Comparison of ENCODE assay signal across 25 cellular contexts in the genomic region with DNA sequence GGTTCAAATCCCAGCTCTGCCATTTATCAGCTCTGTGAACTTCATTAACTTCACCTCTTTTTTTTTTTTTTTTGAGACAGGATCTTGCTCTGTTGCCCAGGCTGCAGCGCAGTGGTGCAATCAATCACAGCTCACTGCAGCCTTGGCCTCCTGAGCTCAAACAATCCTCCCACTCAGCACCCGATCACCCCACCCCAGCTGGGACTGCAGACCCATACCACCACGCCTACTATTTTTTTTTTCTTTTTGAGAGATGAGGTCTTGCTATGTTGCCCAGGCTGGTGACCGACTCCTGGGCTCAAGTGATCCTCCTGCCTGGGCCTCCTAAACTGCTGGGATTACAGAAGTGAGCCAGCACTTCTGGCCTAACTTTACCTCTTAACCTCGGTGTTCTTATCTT. TPM values are rescaled to one million over a fixed set of nuclear protein-coding genes. Genes with fewer than 3 reads are reported as not detected.
DNase-seq lines count a peak whose midpoint lies in the region; ATAC-seq, FAIRE-seq and TF ChIP-seq lines count a peak whose summit lies in the region.
"Had no signal": no experiment of that assay in that cellular context is flagged by ENCODE, and none has a peak within 500 bp of the region (broad histone marks: within the 10 kb centered on the region; RNA-seq: fewer than 3 reads in every experiment).

No MANE protein-coding gene starts in this region.

- H3K27me3 Mint-ChIP-seq in WTC11 (ENCODE audit: low read depth) (peaks cover 1% of the 10 kb centered on the region), progenitor cell of endocrine pancreas (no peaks in the 10 kb centered on the region)

- TF ChIP-seq CTCF in HepG2 (CRISPR knock-in tag; IDR thresholded peaks at IDR 0.05) (no peak), right lobe of liver (IDR thresholded peaks at IDR 0.05) (no peak), WTC11 (IDR thresholded peaks at IDR 0.05) (no peak), progenitor cell of endocrine pancreas (IDR thresholded peaks at IDR 0.05; ENCODE audit: unreplicated experiment) (no peak), dorsolateral prefrontal cortex (IDR thresholded peaks at IDR 0.05 in 54 of 56, conservative IDR thresholded peaks at IDR 0.05 in 2 of 56; ENCODE audit: low read depth in 1 of 56, partially characterized antibody in 56 of 56) (no peak), tibial artery (IDR thresholded peaks at IDR 0.05) (no peak)

- in situ Hi-C loops in HepG2 (cut with HindIII; ENCODE audit: extremely low pct_ligation_motif_present, low pct_unique_long_range_greater_than_20kb) = no loop called here

- no peak overlapping the region for H3K9ac ChIP-seq in HepG2 (ENCODE audit: insufficient read depth, low read depth, low read length)
- H3K9ac ChIP-seq: BLaER1 treated with 17β-estradiol and CSF1 and Interleukin-3, amounts not matched to agents 10 nM and 100 nM; SK-N-SH had no signal

- TF ChIP-seq POLR2A in HepG2 (IDR thresholded peaks at IDR 0.05; ENCODE audit: insufficient read depth in 1 of 2, low read depth in 2 of 2, low read length in 2 of 2) (no peak), right lobe of liver (IDR thresholded peaks at IDR 0.05) (no peak)

- ATAC-seq in HepG2 (no peak), right lobe of liver (no peak), WTC11 (no peak)
- ATAC-seq: HCT116, PC-3 had no signal

- H3K36me3 Mint-ChIP-seq in WTC11 (peaks cover 3% of the 10 kb centered on the region; the same call in 1 of the 2 replicates), progenitor cell of endocrine pancreas (ENCODE audit: insufficient read depth) (peaks cover 2% of the 10 kb centered on the region)

- CTCF ChIA-PET in HepG2 (lab: Yijun Ruan, JAX; ENCODE audit: low intra/inter-chr PET ratio, low total read pairs) (no interaction called here), WTC11 (lab: Charles Lee) (interaction anchor here (1.4 to 6.0 kb wide), 2 partner anchors 16 to 34 kb away, joined by 6 to 49 read pairs; a partner anchor contains a TSS)

- no peak for TF ChIP-seq EP300 in HepG2 (IDR thresholded peaks at IDR 0.05; ENCODE audit: low read depth in 2 of 2, low read length in 2 of 2)
- no peak for TF ChIP-seq EP300 in HepG2 (CRISPR knock-in tag; IDR thresholded peaks at IDR 0.05; ENCODE audit: borderline replicate concordance)

- H2AFZ ChIP-seq in HepG2 (ENCODE audit: low read length) = no peak overlapping the region

- TF ChIP-seq RAD21 in HepG2 (CRISPR knock-in tag; IDR thresholded peaks at IDR 0.05) = no peak

- no peak overlapping the region for H3K4me3 Mint-ChIP-seq in WTC11
- H3K4me3 Mint-ChIP-seq in progenitor cell of endocrine pancreas (ENCODE audit: low read depth) = no peak overlapping the region

- peaks cover 29% of the 10 kb centered on the region for H3K79me2 ChIP-seq in HepG2 (ENCODE audit: insufficient read depth, low read length)

- intact Hi-C loops in HepG2 (cut with micrococcal nuclease; ENCODE audit: unreplicated experiment) = no loop called here
- intact Hi-C loops in right lobe of liver (cut with DNase I) = no loop called here
- intact Hi-C loops in dorsolateral prefrontal cortex (cut with DNase I) = no loop called here
- intact Hi-C loops in tibial artery (cut with DNase I; ENCODE audit: low total_unique reads) = no loop called here

- H4K20me1 ChIP-seq in HepG2 (ENCODE audit: insufficient read depth, low read length) = no peaks in the 10 kb centered on the region; the same call in 1 of the 2 replicates

- FAIRE-seq in HepG2 (lab: Jason Lieb, UNC) = no peak
- FAIRE-seq: A204.1, G401.6 had no signal

- H3K4me3 ChIP-seq in HepG2 (replicated peaks in 1 of 3; ENCODE audit: insufficient read depth in 1 of 3, low read depth in 2 of 3, low read length in 3 of 3) (no peak overlapping the region), right lobe of liver (no peak overlapping the region), dorsolateral prefrontal cortex (no peak overlapping the region), tibial artery (no peak overlapping the region)
- H3K4me3 ChIP-seq: BLaER1 treated with 17β-estradiol and CSF1 and Interleukin-3, amounts not matched to agents 10 nM and 100 nM had no signal

- no peaks in the 10 kb centered on the region for H3K36me3 ChIP-seq in HepG2 (replicated peaks in 1 of 2; ENCODE audit: control insufficient read depth in 1 of 2, insufficient read depth in 2 of 2, low read length in 2 of 2)
- no peaks in the 10 kb centered on the region for H3K36me3 ChIP-seq in right lobe of liver
- H3K36me3 ChIP-seq in tibial artery = no peaks in the 10 kb centered on the region

- H3K9me3 Mint-ChIP-seq in WTC11 (no peaks in the 10 kb centered on the region), progenitor cell of endocrine pancreas (ENCODE audit: low read depth) (no peaks in the 10 kb centered on the region)
- H3K9me3 Mint-ChIP-seq: CD4-positive, alpha-beta memory T cell had no signal

- no TSS peak for BruUV-seq in HepG2 (replicated peaks; lab: Mats Ljungman, UMichigan)

- H3K27ac ChIP-seq in HepG2 (ENCODE audit: extremely low read length, insufficient read depth, low read length) (no peak overlapping the region), right lobe of liver (no peak overlapping the region), dorsolateral prefrontal cortex (peak overlapping the region in 4 of 59 donors; percentile 77 to 87 (median 80)), tibial artery (no peak overlapping the region)
- H3K27ac ChIP-seq: BLaER1 treated with 17β-estradiol and CSF1 and Interleukin-3, amounts not matched to agents 10 nM and 100 nM had no signal

- H3K4me1 Mint-ChIP-seq in WTC11 (peaks cover 17% of the 10 kb centered on the region), progenitor cell of endocrine pancreas (ENCODE audit: low read depth) (peaks cover 17% of the 10 kb centered on the region)

- H3K4me1 ChIP-seq in HepG2 (ENCODE audit: insufficient read depth, low read length) = peaks cover 32% of the 10 kb centered on the region
- peaks cover 0 to 14% (median 3%) of the 10 kb centered on the region in 4 donors for H3K4me1 ChIP-seq in right lobe of liver
- H3K4me1 ChIP-seq in tibial artery = peaks cover 0 to 27% (median 11%) of the 10 kb centered on the region in 4 donors

- no peak overlapping the region for H3K4me2 ChIP-seq in HepG2 (ENCODE audit: low read depth, low read length)
- H3K4me2 ChIP-seq: SK-N-SH had no signal

- no peaks in the 10 kb centered on the region; a peak in 1 of 5 replicates for H3K27me3 ChIP-seq in HepG2 (ENCODE audit: control insufficient read depth in 1 of 2, insufficient read depth in 2 of 2, low read length in 2 of 2)
- no peaks in the 10 kb centered on the region for H3K27me3 ChIP-seq in right lobe of liver
- no peaks in the 10 kb centered on the region for H3K27me3 ChIP-seq in dorsolateral prefrontal cortex
- H3K27me3 ChIP-seq in tibial artery = no peaks in the 10 kb centered on the region
- H3K27me3 ChIP-seq: BLaER1 treated with 17β-estradiol and CSF1 and Interleukin-3, amounts not matched to agents 10 nM and 100 nM had no signal

- no peak overlapping the region for H3K27ac Mint-ChIP-seq in WTC11
- H3K27ac Mint-ChIP-seq in progenitor cell of endocrine pancreas = peak overlapping the region; percentile 27

- DNase-seq in HepG2 (ENCODE audit: low spot score) (no peak), right lobe of liver (no peak), WTC11 (ENCODE audit: low spot score) (no peak), left kidney (ENCODE audit: low read depth, low spot score) (peak; percentile 3), progenitor cell of endocrine pancreas (ENCODE audit: low spot score, unreplicated experiment) (no peak), dorsolateral prefrontal cortex (no peak), tibial artery (no peak), mucosa of gallbladder (ENCODE audit: low spot score) (no peak)
- DNase-seq: AML-193; Caco-2; CD4-positive, alpha-beta memory T cell; KBM-7; NCI-H1105 treated with DMSO at 0.1 percent for 48 hours; NCI-H146; NCI-H1930; NCI-H2107; NCI-H524; NCI-H748 treated with DMSO at 0.1 percent for 48 hours; PC-3; SK-N-SH had no signal

- POLR2A ChIA-PET in HepG2 (lab: Yijun Ruan, JAX) (no interaction called here), WTC11 (lab: Charles Lee) (no interaction called here)

- 29% methylated on average over 5 of the region's 5 CpGs for WGBS in HepG2 (ENCODE audit: low lambda C conversion rate)
- WGBS in right lobe of liver (ENCODE audit: insufficient coverage, low coverage, low lambda C conversion rate, missing lambda C conversion rate) = 80% methylated on average over 5 of the region's 5 CpGs

- H3K9me3 ChIP-seq in HepG2 (ENCODE audit: low read length) (no peaks in the 10 kb centered on the region), right lobe of liver (no peaks in the 10 kb centered on the region), tibial artery (no peaks in the 10 kb centered on the region)
- H3K9me3 ChIP-seq: BLaER1 treated with 17β-estradiol and CSF1 and Interleukin-3, amounts not matched to agents 10 nM and 100 nM; Caco-2; SK-N-SH had no signal

RNA-seq across cellular contexts. Expression of a gene that starts 2.2 kb away (rescaled TPM):
- total RNA-seq in HepG2 (2016; rRNA removed; fragmentation: Illumina TruSeq; extraction: Trizol) (20.4 and 20.7 TPM in 2 replicates), right lobe of liver (10 to 100 TPM in 1 of 6 experiments, 1 to 10 TPM in 5; 5.1 to 10.3 (median 7.0) TPM), WTC11 (2021) (26.3 to 31.4 TPM (median 27.3 TPM) in 3 replicates), progenitor cell of endocrine pancreas (35.9 and 43.3 TPM in 2 replicates), dorsolateral prefrontal cortex (10 to 100 TPM; 16.5 to 42.2 (median 27.3) TPM), mucosa of gallbladder (13.4 TPM)
- 6.6 and 8.1 TPM in 2 replicates for total RNA-seq in HepG2 (2016; cell fraction: cytosol; rRNA removed; fragmentation: Illumina TruSeq; extraction: Trizol; ENCODE audit: low read depth)
- total RNA-seq in HepG2 (2016; cell fraction: insoluble cytoplasmic fraction; rRNA removed; fragmentation: Illumina TruSeq; extraction: Trizol) = 20.6 and 21.7 TPM in 2 replicates
- 11.4 and 13.2 TPM in 2 replicates for total RNA-seq in HepG2 (2016; cell fraction: membrane; rRNA removed; fragmentation: Illumina TruSeq; extraction: Trizol)
- 24.7 and 29.2 TPM in 2 replicates for total RNA-seq in HepG2 (2016; cell fraction: nucleus; rRNA removed; fragmentation: Illumina TruSeq; extraction: Trizol)
- 11.5 and 13.4 TPM in 2 replicates for polyA plus RNA-seq in HepG2 (2011; rRNA removed)
- polyA plus RNA-seq in HepG2 (2011; cell fraction: cytosol; rRNA removed) = 6.3 and 6.6 TPM in 2 replicates
- 11.5 and 15.4 TPM in 2 replicates for polyA plus RNA-seq in HepG2 (2011; cell fraction: nucleus; rRNA removed)
- polyA plus RNA-seq in HepG2 (2012) = 10.4 and 13.0 TPM in 2 replicates
- polyA plus RNA-seq in HepG2 (2016; cell fraction: cytosol; fragmentation: Illumina TruSeq; extraction: Trizol; ENCODE audit: low read depth) = 2.8 and 4.0 TPM in 2 replicates
- 13.4 and 19.6 TPM in 2 replicates for polyA plus RNA-seq in HepG2 (2016; cell fraction: insoluble cytoplasmic fraction; fragmentation: Illumina TruSeq; extraction: Trizol; ENCODE audit: low read depth)
- 5.7 and 6.6 TPM in 2 replicates for polyA plus RNA-seq in HepG2 (2016; cell fraction: membrane; fragmentation: Illumina TruSeq; extraction: Trizol; ENCODE audit: low read depth)
- polyA plus RNA-seq in HepG2 (2016; cell fraction: nucleus; fragmentation: Illumina TruSeq; extraction: Trizol; ENCODE audit: insufficient read depth, low read depth) = 46.0 and 50.5 TPM in 2 replicates
- polyA minus RNA-seq in HepG2 (2011; rRNA and poly(A)+ RNA removed; ENCODE audit: low replicate concordance) = 11.6 and 20.1 TPM in 2 replicates
- polyA minus RNA-seq in HepG2 (2011; cell fraction: cytosol; rRNA and poly(A)+ RNA removed) = 5.3 and 8.4 TPM in 2 replicates
- polyA minus RNA-seq in HepG2 (2011; cell fraction: nucleus; rRNA and poly(A)+ RNA removed) = 22.4 and 32.9 TPM in 2 replicates

RNA-seq across cellular contexts. Expression of a gene that starts 16.2 kb away (rescaled TPM):
- total RNA-seq in HepG2 (2016; rRNA removed; fragmentation: Illumina TruSeq; extraction: Trizol) (0.31 and 0.42 TPM in 2 replicates), right lobe of liver (10 to 100 TPM in 2 of 6 experiments, 1 to 10 TPM in 3, under 1 TPM in 1; 0.75 to 20.5 (median 6.1) TPM), WTC11 (2021) (31.0 to 32.6 TPM (median 32.2 TPM) in 3 replicates), progenitor cell of endocrine pancreas (19.3 and 21.3 TPM in 2 replicates), dorsolateral prefrontal cortex (1 to 10 TPM in 118 of 120 experiments, under 1 TPM in 2; 0.88 to 5.6 (median 2.3) TPM), mucosa of gallbladder (4.4 TPM)
- 0.20 and 0.26 TPM in 2 replicates for total RNA-seq in HepG2 (2016; cell fraction: cytosol; rRNA removed; fragmentation: Illumina TruSeq; extraction: Trizol; ENCODE audit: low read depth)
- 0.15 and 0.30 TPM in 2 replicates for total RNA-seq in HepG2 (2016; cell fraction: insoluble cytoplasmic fraction; rRNA removed; fragmentation: Illumina TruSeq; extraction: Trizol)
- 0.28 and 0.34 TPM in 2 replicates for total RNA-seq in HepG2 (2016; cell fraction: membrane; rRNA removed; fragmentation: Illumina TruSeq; extraction: Trizol)
- 0.38 and 0.62 TPM in 2 replicates for total RNA-seq in HepG2 (2016; cell fraction: nucleus; rRNA removed; fragmentation: Illumina TruSeq; extraction: Trizol)
- polyA plus RNA-seq in HepG2 (2011; rRNA removed) = 1.7 and 2.1 TPM in 2 replicates
- polyA plus RNA-seq in HepG2 (2011; cell fraction: cytosol; rRNA removed) = 1.7 and 2.2 TPM in 2 replicates
- 0.77 and 1.6 TPM in 2 replicates for polyA plus RNA-seq in HepG2 (2011; cell fraction: nucleus; rRNA removed)
- 4.1 and 5.6 TPM in 2 replicates for polyA plus RNA-seq in HepG2 (2012)
- polyA plus RNA-seq in HepG2 (2016; cell fraction: cytosol; fragmentation: Illumina TruSeq; extraction: Trizol; ENCODE audit: low read depth) = 0.14 and 0.15 TPM in 2 replicates
- 0.21 and 0.37 TPM in 2 replicates for polyA plus RNA-seq in HepG2 (2016; cell fraction: insoluble cytoplasmic fraction; fragmentation: Illumina TruSeq; extraction: Trizol; ENCODE audit: low read depth)
- polyA plus RNA-seq in HepG2 (2016; cell fraction: membrane; fragmentation: Illumina TruSeq; extraction: Trizol; ENCODE audit: low read depth) = 0.28 and 0.40 TPM in 2 replicates
- polyA plus RNA-seq in HepG2 (2016; cell fraction: nucleus; fragmentation: Illumina TruSeq; extraction: Trizol; ENCODE audit: insufficient read depth, low read depth) = 0.29 and 0.42 TPM in 2 replicates
- 2.5 and 7.8 TPM in 2 replicates for polyA minus RNA-seq in HepG2 (2011; rRNA and poly(A)+ RNA removed; ENCODE audit: low replicate concordance)
- 0.79 and 1.5 TPM in 2 replicates for polyA minus RNA-seq in HepG2 (2011; cell fraction: cytosol; rRNA and poly(A)+ RNA removed)
- polyA minus RNA-seq in HepG2 (2011; cell fraction: nucleus; rRNA and poly(A)+ RNA removed) = 1.3 and 3.1 TPM in 2 replicates
- total RNA-seq: H4 had no signal
- polyA plus RNA-seq: CD4-positive, alpha-beta memory T cell had no signal
